Comparison of ENCODE assay signal across 21 cellular contexts in genomic region chr2:232214053-232214452, GRCh38.
DNase-seq lines count a peak whose midpoint lies in the region; ATAC-seq and TF ChIP-seq lines count a peak whose summit lies in the region.
"Had no signal": no experiment of that assay in that cellular context is flagged by ENCODE, and none has a peak within 500 bp of the region (broad histone marks: within the 10 kb centered on the region; RNA-seq: fewer than 3 reads in every experiment).

No MANE protein-coding gene starts in this region.

- no peak overlapping the region for H3K9ac ChIP-seq in trophoblast cell (ENCODE audit: low read length)
- H3K9ac ChIP-seq: KMS-11 had no signal

- H3K4me3 ChIP-seq in AG10803 (ENCODE audit: low read length) (no peak overlapping the region), trophoblast cell (ENCODE audit: low read depth, low read length) (no peak overlapping the region)
- H3K4me3 ChIP-seq: HAP-1, Peyer's patch had no signal

- no peak overlapping the region for H3K23ac ChIP-seq in trophoblast cell (ENCODE audit: low read length)

- H4K12ac ChIP-seq in trophoblast cell (ENCODE audit: low read depth, low read length) = no peak overlapping the region

- DNase-seq in AG10803 (ENCODE audit: low read depth) (peak; percentile 44), amniotic epithelial cell (ENCODE audit: low read depth) (peak; percentile 87), glomerular visceral epithelial cell (ENCODE audit: extremely low spot score) (peak; percentile 60), trophoblast cell (peak; percentile 70 to 92), germinal center (ENCODE audit: low spot score) (no peak), immature natural killer cell (no peak)
- DNase-seq: EL; GF-D8; NCI-H1092 treated with DMSO at 0.1 percent for 48 hours; NCI-H1436 treated with DMSO at 0.1 percent for 48 hours; NCI-H2029; NCI-H2227 treated with DMSO at 0.1 percent for 48 hours; NCI-H510A treated with DMSO at 0.1 percent for 48 hours; NCI-H774; NK-92 treated with Interleukin-12 subunit alpha and Interleukin-12 subunit beta, amount 100 ng/mL, for 24 hours; Peyer's patch had no signal

- no peak overlapping the region for H2BK120ac ChIP-seq in trophoblast cell (ENCODE audit: insufficient read depth, low read length, poor library complexity)

- H4K8ac ChIP-seq in trophoblast cell (ENCODE audit: low read depth, low read length) = no peak overlapping the region

- H3K36me3 Mint-ChIP-seq in immature natural killer cell = peaks cover 4 to 35% (median 27%) of the 10 kb centered on the region in 3 donors

- H3K4me3 Mint-ChIP-seq in immature natural killer cell = no peak overlapping the region
- H3K4me3 Mint-ChIP-seq: B cell, CD14-positive monocyte had no signal

- no peak overlapping the region for H2BK12ac ChIP-seq in trophoblast cell (ENCODE audit: low read length)

- WGBS in trophoblast cell (ENCODE audit: extremely low coverage, insufficient coverage, insufficient read length) = no CpG with 5 or more reads among the region's 5 CpGs

- H3K27ac Mint-ChIP-seq in immature natural killer cell = no peak overlapping the region
- H3K27ac Mint-ChIP-seq: B cell, CD14-positive monocyte had no signal

- H3K9me3 ChIP-seq in trophoblast cell (ENCODE audit: insufficient read depth, low read depth, low read length) = peaks cover 2% of the 10 kb centered on the region
- H3K9me3 ChIP-seq: HAP-1, Peyer's patch had no signal

- H4K91ac ChIP-seq in trophoblast cell (ENCODE audit: low read depth, low read length) = no peak overlapping the region

- no peak overlapping the region for H2BK5ac ChIP-seq in trophoblast cell (ENCODE audit: low read depth, low read length, poor library complexity)

- H3K4me2 ChIP-seq in trophoblast cell (ENCODE audit: low read length) = no peak overlapping the region
- H3K4me2 ChIP-seq: KMS-11 had no signal

- H3K14ac ChIP-seq in trophoblast cell (ENCODE audit: low read length) = no peak overlapping the region

- H3K27ac ChIP-seq in trophoblast cell (ENCODE audit: low read depth, low read length) = no peak overlapping the region
- H3K27ac ChIP-seq: KMS-11, Peyer's patch had no signal

- H3K18ac ChIP-seq in trophoblast cell (ENCODE audit: low read length) = no peak overlapping the region

- no peak for TF ChIP-seq CTCF in AG10803 (conservative IDR thresholded peaks at IDR 0.05; ENCODE audit: low read length)

- no peaks in the 10 kb centered on the region for H3K79me1 ChIP-seq in trophoblast cell (ENCODE audit: low read length)

- peaks cover 0 to 4% (median 0%) of the 10 kb centered on the region in 3 donors for H3K27me3 Mint-ChIP-seq in immature natural killer cell (ENCODE audit: low read depth in 3 of 3)
- H3K27me3 Mint-ChIP-seq: B cell had no signal

- H3K4ac ChIP-seq in trophoblast cell (ENCODE audit: low read depth, low read length) = no peak overlapping the region

- H3K4me1 Mint-ChIP-seq in immature natural killer cell = peaks cover 24 to 26% of the 10 kb centered on the region in 2 donors

- H3K79me2 ChIP-seq in trophoblast cell (ENCODE audit: control insufficient read depth, insufficient read depth, low read length, poor library complexity) = no peaks in the 10 kb centered on the region

- H3K9me3 Mint-ChIP-seq in immature natural killer cell = no peaks in the 10 kb centered on the region
- H3K9me3 Mint-ChIP-seq: CD14-positive monocyte had no signal

- peaks cover 0 to 4% of the 10 kb centered on the region in 2 experiments for H3K36me3 ChIP-seq in trophoblast cell (ENCODE audit: control insufficient read depth in 1 of 2, insufficient read depth in 2 of 2, low read length in 2 of 2)
- H3K36me3 ChIP-seq: HAP-1 had no signal

- peaks cover 9 to 16% of the 10 kb centered on the region in 2 experiments for H3K4me1 ChIP-seq in trophoblast cell (ENCODE audit: control insufficient read depth in 1 of 2, insufficient read depth in 2 of 2, low read length in 2 of 2)
- H3K4me1 ChIP-seq: HAP-1 had no signal

- no peaks in the 10 kb centered on the region for H3K27me3 ChIP-seq in trophoblast cell (ENCODE audit: insufficient read depth, low read length)
- H3K27me3 ChIP-seq: Peyer's patch had no signal

- ATAC-seq in HG03378 (IDR thresholded peaks at IDR 0.05; ENCODE audit: unreplicated experiment) = no peak

- no peak overlapping the region for H2AFZ ChIP-seq in trophoblast cell (ENCODE audit: insufficient read depth, low read length, poor library complexity)

- no peak overlapping the region for H2AK5ac ChIP-seq in trophoblast cell (ENCODE audit: low read length)

Comparison
In these comparisons a context has a peak if more than half of its experiments do, and no peak if none do; other contexts are left out.
1. DNase-seq: peak in AG10803 (single experiment), amniotic epithelial cell (single experiment), glomerular visceral epithelial cell (single experiment) and trophoblast cell (2 of 2); none in germinal center (single experiment) and immature natural killer cell (0 of 3).